9 cellular contexts compared by ENCODE assay signal in the genomic region with DNA sequence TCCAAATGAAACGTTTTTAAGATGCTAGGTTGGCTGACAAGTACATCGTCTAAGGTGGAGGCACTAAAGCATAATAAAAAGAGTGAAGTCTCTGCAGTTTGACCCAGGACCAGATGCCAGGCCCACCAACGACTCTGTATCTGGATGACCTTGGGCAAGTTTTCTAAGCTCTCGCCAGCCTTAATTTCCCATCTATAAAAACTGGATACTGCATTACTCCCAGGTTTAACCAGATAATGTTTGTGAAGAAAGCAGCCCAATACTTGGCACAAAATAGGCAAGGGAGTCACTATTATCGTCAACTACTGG. TPM values are rescaled to one million over a fixed set of nuclear protein-coding genes. Genes with fewer than 3 reads are reported as not detected.
DNase-seq lines count a peak whose midpoint lies in the region; ATAC-seq, FAIRE-seq and TF ChIP-seq lines count a peak whose summit lies in the region.
"Had no signal": no experiment of that assay in that cellular context is flagged by ENCODE, and none has a peak within 500 bp of the region (broad histone marks: within the 10 kb centered on the region; RNA-seq: fewer than 3 reads in every experiment).

No MANE protein-coding gene starts in this region.

- H3K4me1 ChIP-seq in heart left ventricle (peaks cover 3 to 48% (median 26%) of the 10 kb centered on the region in 12 donors), mesodermal cell (ENCODE audit: control insufficient read depth, insufficient read depth, low read length, poor library complexity, severe bottlenecking) (no peaks in the 10 kb centered on the region), urinary bladder (ENCODE audit: insufficient read depth) (no peaks in the 10 kb centered on the region)

- ATAC-seq in heart left ventricle = no peak
- ATAC-seq in Right ventricle myocardium inferior = no peak

- H3K36me3 ChIP-seq in heart left ventricle (no peaks in the 10 kb centered on the region), brain microvascular endothelial cell (replicated peaks) (no peaks in the 10 kb centered on the region), mesodermal cell (ENCODE audit: control insufficient read depth, insufficient read depth, low read length) (no peaks in the 10 kb centered on the region), urinary bladder (ENCODE audit: insufficient read depth) (no peaks in the 10 kb centered on the region)

- peak overlapping the region; percentile 86 to 98 (median 92) for H3K27ac ChIP-seq in heart left ventricle
- peak overlapping the region; percentile 80 for H3K27ac ChIP-seq in brain microvascular endothelial cell
- peak overlapping the region; percentile 30 for H3K27ac ChIP-seq in mesodermal cell (ENCODE audit: low read depth, low read length, severe bottlenecking)
- peak overlapping the region; percentile 75 for H3K27ac ChIP-seq in urinary bladder (ENCODE audit: low read depth)

- TF ChIP-seq CTCF in heart left ventricle (IDR thresholded peaks at IDR 0.05) = no peak
- TF ChIP-seq CTCF in brain microvascular endothelial cell (IDR thresholded peaks at IDR 0.05; ENCODE audit: low read depth, low read length, missing control alignments) = no peak

- FAIRE-seq in GM12892 (lab: Jason Lieb, UNC) = no peak

- DNase-seq in heart left ventricle = no peak
- DNase-seq in Right ventricle myocardium inferior (ENCODE audit: missing footprints) = no peak
- no peak for DNase-seq in brain microvascular endothelial cell
- no peak for DNase-seq in stimulated activated CD4-positive, alpha-beta T cell treated with anti-CD3 and anti-CD28 coated beads, Interleukin-4, amount 100 ng/mL, for 4 hours
- no peak for DNase-seq in GM12892 (ENCODE audit: insufficient read length)
- no peak for DNase-seq in NCI-H526 (lab: John Stamatoyannopoulos, UW)

- H3K9me3 ChIP-seq in heart left ventricle = no peaks in the 10 kb centered on the region
- H3K9me3 ChIP-seq in mesodermal cell (ENCODE audit: control insufficient read depth, low read length) = no peaks in the 10 kb centered on the region

- H3K27me3 ChIP-seq in heart left ventricle = no peaks in the 10 kb centered on the region
- peaks cover 12% of the 10 kb centered on the region for H3K27me3 ChIP-seq in brain microvascular endothelial cell (replicated peaks)

- intact Hi-C loops in heart left ventricle (cut with DNase I) (loop anchor here in 8 of 10 donors (2.0 to 10.0 kb wide), 8 partner anchors 134 to 511 kb away; a partner anchor contains a TSS), Right ventricle myocardium inferior (cut with DNase I) (loop anchor here (2.0 to 5.0 kb wide), 4 partner anchors 134 to 511 kb away; a partner anchor contains a TSS)

- 45 to 49% (median 46%) methylated on average over 5 of the region's 5 CpGs for WGBS in heart left ventricle, 4 donors
- 52 to 67% methylated on average over 3 of the region's 5 CpGs for WGBS in mesodermal cell (ENCODE audit: insufficient coverage in 2 of 2), 2 experiments
- WGBS in urinary bladder = 33% methylated on average over 5 of the region's 5 CpGs

- no peak for TF ChIP-seq POLR2A in heart left ventricle (IDR thresholded peaks at IDR 0.05)
- TF ChIP-seq POLR2A in GM12892 (IDR thresholded peaks at IDR 0.05; ENCODE audit: low read depth, low read length) = no peak

- in situ Hi-C loops in brain microvascular endothelial cell (cut with HindIII; ENCODE audit: low pct_ligation_motif_present, low sequenced_read_pairs) = no loop called here

- H3K4me3 ChIP-seq in heart left ventricle (peak overlapping the region in 11 of 12 donors; percentile 53 to 97 (median 85)), brain microvascular endothelial cell (ENCODE audit: low read depth, low read length) (peak overlapping the region; percentile 91), mesodermal cell (ENCODE audit: extremely low read depth, insufficient read depth, low read length, poor library complexity, severe bottlenecking) (peak overlapping the region; percentile 63), urinary bladder (ENCODE audit: low read depth, low read length) (peak overlapping the region; percentile 26)

RNA-seq across cellular contexts. Expression of a gene that starts 49.0 kb away (rescaled TPM):
- total RNA-seq in heart left ventricle (1 to 10 TPM; 1.3 to 6.6 (median 3.1) TPM), Right ventricle myocardium inferior (6.1 TPM), urinary bladder (3.1 TPM)
- polyA plus RNA-seq in heart left ventricle (1 to 10 TPM; 1.7 to 2.5 TPM), urinary bladder (2.1 TPM)
- polyA plus RNA-seq in mesodermal cell (2013, experiment 1 of 2) = 0.77 TPM
- polyA plus RNA-seq in mesodermal cell (2013, experiment 2 of 2) = 0.40 TPM
- 0.02 TPM for polyA plus RNA-seq in GM12892 (2012; ENCODE audit: missing spikeins)
- total RNA-seq: LHCN-M2 had no signal

Comparison
In these comparisons a context has a peak if more than half of its experiments do, and no peak if none do; other contexts are left out.
1. H3K27ac ChIP-seq: peak in every context shown above with its lines; median percentile 92 in heart left ventricle; 80 in brain microvascular endothelial cell; 75 in urinary bladder; 30 in mesodermal cell.
2. H3K4me3 ChIP-seq: peak in every context shown above with its lines; median percentile 91 in brain microvascular endothelial cell; 85 in heart left ventricle; 63 in mesodermal cell; 26 in urinary bladder.